Comparison of ENCODE assay signal across 12 cellular contexts in genomic region chr9:32351845-32352244, GRCh38. TPM values are rescaled to one million over a fixed set of nuclear protein-coding genes. Genes with fewer than 3 reads are reported as not detected.
DNase-seq lines count a peak whose midpoint lies in the region; FAIRE-seq and TF ChIP-seq lines count a peak whose summit lies in the region.
"Had no signal": no experiment of that assay in that cellular context is flagged by ENCODE, and none has a peak within 500 bp of the region (broad histone marks: within the 10 kb centered on the region; RNA-seq: fewer than 3 reads in every experiment).

No MANE protein-coding gene starts in this region.

- no peaks in the 10 kb centered on the region for H3K9me3 Mint-ChIP-seq in neural crest cell

- no peaks in the 10 kb centered on the region for H3K36me3 Mint-ChIP-seq in neural crest cell (ENCODE audit: low read depth)

- 40 to 75% methylated on average over 1 to 3 of the region's 3 CpGs for WGBS in transverse colon (ENCODE audit: low coverage in 1 of 2), 2 donors

- H3K27me3 ChIP-seq in KMS-11 (ENCODE audit: insufficient read depth, low read depth) = no peaks in the 10 kb centered on the region
- H3K27me3 ChIP-seq in WERI-Rb-1 (ENCODE audit: insufficient read depth, low read depth, severe bottlenecking) = no peaks in the 10 kb centered on the region
- no peaks in the 10 kb centered on the region for H3K27me3 ChIP-seq in transverse colon

- in situ Hi-C loops in transverse colon (cut with MboI; ENCODE audit: low pct_ligation_motif_present in 1 of 4, low pct_unique_long_range_greater_than_20kb in 1 of 4, low sequenced_read_pairs in 3 of 4) = no loop called here

- H4K20me1 ChIP-seq in KMS-11 (ENCODE audit: insufficient read depth) = no peaks in the 10 kb centered on the region

- no peak overlapping the region for H3K4me3 Mint-ChIP-seq in neural crest cell
- H3K4me3 Mint-ChIP-seq: activated CD8-positive, alpha-beta T cell treated with anti-CD3 and anti-CD28 coated beads, Interleukin-2, amount 10 ng/mL, durations not matched to agents 7 days and 5 days had no signal

- H3K27ac Mint-ChIP-seq in neural crest cell (ENCODE audit: unreplicated experiment) = no peak overlapping the region
- H3K27ac Mint-ChIP-seq: activated CD8-positive, alpha-beta T cell treated with anti-CD3 and anti-CD28 coated beads, Interleukin-2, amount 10 ng/mL, durations not matched to agents 7 days and 5 days had no signal

- no peak overlapping the region for H2AFZ ChIP-seq in KMS-11 (ENCODE audit: low read depth)

- TF ChIP-seq EP300 in transverse colon (IDR thresholded peaks at IDR 0.05; ENCODE audit: low read depth) = no peak

- H3K27ac ChIP-seq in KMS-11 = no peak overlapping the region
- H3K27ac ChIP-seq in WERI-Rb-1 = no peak overlapping the region
- H3K27ac ChIP-seq in transverse colon = no peak overlapping the region

- H3K9me3 ChIP-seq in WERI-Rb-1 (ENCODE audit: severe bottlenecking) = no peaks in the 10 kb centered on the region
- H3K9me3 ChIP-seq in transverse colon = no peaks in the 10 kb centered on the region

- TF ChIP-seq CTCF in KMS-11 (conservative IDR thresholded peaks at IDR 0.05; ENCODE audit: low read depth, low read length) (peak; percentile 37), WERI-Rb-1 (IDR thresholded peaks at IDR 0.05; ENCODE audit: low read depth, low read length) (peak; percentile 58), neural crest cell (conservative IDR thresholded peaks at IDR 0.05) (peak; percentile 25), transverse colon (IDR thresholded peaks at IDR 0.05) (no peak)

- no peaks in the 10 kb centered on the region for H3K36me3 ChIP-seq in KMS-11 (ENCODE audit: insufficient read depth)
- H3K36me3 ChIP-seq in WERI-Rb-1 = no peaks in the 10 kb centered on the region
- H3K36me3 ChIP-seq in transverse colon = no peaks in the 10 kb centered on the region

- no peak for FAIRE-seq in GM12892 (lab: Jason Lieb, UNC)

- no peaks in the 10 kb centered on the region for H3K79me2 ChIP-seq in KMS-11 (ENCODE audit: insufficient read depth, low read depth)

- no peak overlapping the region for H3K4me2 ChIP-seq in KMS-11

- H3K4me3 ChIP-seq in KMS-11 (IDR thresholded peaks at IDR 0.05; ENCODE audit: insufficient read depth, low read depth, low read length) = no peak overlapping the region
- no peak overlapping the region for H3K4me3 ChIP-seq in WERI-Rb-1 (ENCODE audit: low read depth, low read length)
- no peak overlapping the region for H3K4me3 ChIP-seq in transverse colon
- H3K4me3 ChIP-seq: lung had no signal

- DNase-seq in DMS53 (lab: John Stamatoyannopoulos, UW) = peak; percentile 25
- DNase-seq in DMS53 treated with DMSO at 0.1 percent for 48 hours (lab: John Stamatoyannopoulos, UW; ENCODE audit: unreplicated experiment) = no peak
- peak; percentile 49 for DNase-seq in WERI-Rb-1
- no peak for DNase-seq in neural crest cell (ENCODE audit: low read depth, low spot score)
- no peak for DNase-seq in GM12892 (ENCODE audit: insufficient read length)
- no peak for DNase-seq in transverse colon
- DNase-seq in AG08395 (ENCODE audit: low spot score) = no peak
- DNase-seq: activated CD8-positive, alpha-beta T cell treated with anti-CD3 and anti-CD28 coated beads, Interleukin-2, amount 10 ng/mL, durations not matched to agents 7 days and 5 days; NCI-H146; SHP77 had no signal

- no peak overlapping the region for H3K9ac ChIP-seq in KMS-11

- H3K4me1 ChIP-seq in KMS-11 (ENCODE audit: low read depth, poor library complexity, severe bottlenecking) (no peaks in the 10 kb centered on the region), transverse colon (no peaks in the 10 kb centered on the region)

- peaks cover 2% of the 10 kb centered on the region for H3K27me3 Mint-ChIP-seq in neural crest cell (ENCODE audit: low read depth)

- TF ChIP-seq POLR2A in GM12892 (IDR thresholded peaks at IDR 0.05; ENCODE audit: low read depth, low read length) (no peak), transverse colon (IDR thresholded peaks at IDR 0.05) (no peak)

- intact Hi-C loops in transverse colon (cut with DNase I; ENCODE audit: low total_unique reads) = no loop called here

- peaks cover 14% of the 10 kb centered on the region for H3K4me1 Mint-ChIP-seq in neural crest cell

RNA-seq across cellular contexts. Expression of gene ACO1, which starts 32.6 kb away (rescaled TPM):
- total RNA-seq in neural crest cell (33.7 and 33.9 TPM in 2 replicates), transverse colon (10 to 100 TPM; 10.1 to 34.5 (median 27.3) TPM)
- 10.2 TPM for polyA plus RNA-seq in GM12892 (2012; ENCODE audit: missing spikeins)

Comparison
In these comparisons a context has a peak if more than half of its experiments do, and no peak if none do; other contexts are left out.
1. DNase-seq: peak in DMS53 (single experiment) and WERI-Rb-1 (single experiment); none in DMS53 treated with DMSO at 0.1 percent for 48 hours (single experiment), neural crest cell (single experiment), GM12892 (single experiment), transverse colon (single experiment) and AG08395 (single experiment).
2. CTCF ChIP-seq: peak in KMS-11 (single experiment), WERI-Rb-1 (single experiment) and neural crest cell (single experiment); none in transverse colon (0 of 5).